In genomic region chr3:49158792-49159191, GRCh38 we compare ENCODE assay signal across 3 cellular contexts.
TF ChIP-seq lines count a peak whose summit lies in the region.

No MANE protein-coding gene starts in this region.

TF ChIP-seq in SK-N-SH treated with all-trans-retinoic acid at 6 μM for 48 hours, 23 proteins besides CTCF, POLR2A, EP300 and RAD21:
- TF ChIP-seq ISL1 (CRISPR knock-in tag; IDR thresholded peaks at IDR 0.05): no peak
- TF ChIP-seq ZC3H10 (CRISPR knock-in tag; IDR thresholded peaks at IDR 0.05): no peak
- no peak for TF ChIP-seq BACH2 (CRISPR knock-in tag; IDR thresholded peaks at IDR 0.05; ENCODE audit: borderline replicate concordance)
- no peak for TF ChIP-seq RARB (CRISPR knock-in tag; IDR thresholded peaks at IDR 0.05)
- no peak for TF ChIP-seq PPARA (CRISPR knock-in tag; IDR thresholded peaks at IDR 0.05; ENCODE audit: borderline replicate concordance)
- TF ChIP-seq SNAI2 (CRISPR knock-in tag; IDR thresholded peaks at IDR 0.05): no peak
- TF ChIP-seq ZNF8 (CRISPR knock-in tag; IDR thresholded peaks at IDR 0.05): no peak
- TF ChIP-seq GLIS3 (CRISPR knock-in tag; IDR thresholded peaks at IDR 0.05): no peak
- no peak for TF ChIP-seq PATZ1 (CRISPR knock-in tag; IDR thresholded peaks at IDR 0.05; ENCODE audit: borderline replicate concordance)
- no peak for TF ChIP-seq TSHZ2 (CRISPR knock-in tag; IDR thresholded peaks at IDR 0.05)
- TF ChIP-seq CSDC2 (CRISPR knock-in tag; IDR thresholded peaks at IDR 0.05): no peak
- no peak for TF ChIP-seq CREB5 (CRISPR knock-in tag; IDR thresholded peaks at IDR 0.05; ENCODE audit: low read depth)
- TF ChIP-seq ESRRG (CRISPR knock-in tag; IDR thresholded peaks at IDR 0.05): no peak
- no peak for TF ChIP-seq ZFP30 (CRISPR knock-in tag; IDR thresholded peaks at IDR 0.05)
- TF ChIP-seq ZNF70 (CRISPR knock-in tag; IDR thresholded peaks at IDR 0.05): no peak
TF ChIP-seq in SK-N-SH treated with all-trans-retinoic acid at 6 μM for 48 hours: peak in this region for 0.

TF ChIP-seq in SK-N-SH, 30 proteins besides CTCF, POLR2A, EP300 and RAD21:
- TF ChIP-seq TCF12 (IDR thresholded peaks at IDR 0.05) (no peak), SIN3A (IDR thresholded peaks at IDR 0.05; ENCODE audit: borderline replicate concordance, low read depth, low read length) (no peak), RFX5 (IDR thresholded peaks at IDR 0.05; ENCODE audit: low read length) (no peak), PBX3 (IDR thresholded peaks at IDR 0.05) (no peak), POLR2AphosphoS5 (IDR thresholded peaks at IDR 0.05; ENCODE audit: low read depth, low read length) (no peak), MAX (IDR thresholded peaks at IDR 0.05; ENCODE audit: low read depth) (no peak), ZBTB33 (IDR thresholded peaks at IDR 0.05; ENCODE audit: borderline replicate concordance, low read depth) (no peak), GABPA (IDR thresholded peaks at IDR 0.05; ENCODE audit: low read depth) (no peak), CHD2 (IDR thresholded peaks at IDR 0.05; ENCODE audit: low read length, partially characterized antibody) (no peak), USF2 (IDR thresholded peaks at IDR 0.05; ENCODE audit: borderline replicate concordance, low read depth, low read length) (no peak), TAF1 (IDR thresholded peaks at IDR 0.05; ENCODE audit: borderline replicate concordance, low read depth, low read length) (no peak), MEF2A (IDR thresholded peaks at IDR 0.05; ENCODE audit: borderline replicate concordance, low read depth) (no peak), JUND (IDR thresholded peaks at IDR 0.05) (no peak), NFIC (IDR thresholded peaks at IDR 0.05; ENCODE audit: borderline replicate concordance) (no peak), ELF1 (IDR thresholded peaks at IDR 0.05) (no peak)

TF ChIP-seq in GM12878, 131 proteins besides CTCF, POLR2A, EP300 and RAD21:
- no peak for TF ChIP-seq USF1 (IDR thresholded peaks at IDR 0.05; ENCODE audit: borderline replicate concordance, extremely low read length, insufficient read depth, low read depth, low read length)
- TF ChIP-seq JUND (IDR thresholded peaks at IDR 0.05; ENCODE audit: low read depth, low read length): no peak
- TF ChIP-seq WRNIP1 (IDR thresholded peaks at IDR 0.05; ENCODE audit: borderline replicate concordance, low read depth, low read length): no peak
- TF ChIP-seq TCF7 (IDR thresholded peaks at IDR 0.05; ENCODE audit: borderline replicate concordance): no peak
- TF ChIP-seq ZNF207 (IDR thresholded peaks at IDR 0.05; ENCODE audit: borderline replicate concordance): no peak
- TF ChIP-seq RELB (IDR thresholded peaks at IDR 0.05; ENCODE audit: low read depth): no peak
- no peak for TF ChIP-seq SUPT20H (IDR thresholded peaks at IDR 0.05; ENCODE audit: borderline replicate concordance, control insufficient read depth, low read depth, low read length)
- TF ChIP-seq IRF4 (IDR thresholded peaks at IDR 0.05; ENCODE audit: low read depth, low read length): no peak
- no peak for TF ChIP-seq MEF2B (IDR thresholded peaks at IDR 0.05; ENCODE audit: partially characterized antibody, poor library complexity, severe bottlenecking)
- no peak for TF ChIP-seq CHD1 (IDR thresholded peaks at IDR 0.05; ENCODE audit: low read depth, low read length)
- no peak for TF ChIP-seq ZNF274 (IDR thresholded peaks at IDR 0.05; ENCODE audit: insufficient read depth, insufficient read length)
- no peak for TF ChIP-seq TARDBP (IDR thresholded peaks at IDR 0.05; ENCODE audit: borderline replicate concordance)
- TF ChIP-seq ZNF24 (IDR thresholded peaks at IDR 0.05): no peak
- TF ChIP-seq RCOR1 (conservative IDR thresholded peaks at IDR 0.05; ENCODE audit: low read depth, low read length): no peak
- TF ChIP-seq STAT3 (IDR thresholded peaks at IDR 0.05; ENCODE audit: low read depth, low read length): no peak
